ENCODE assay signal across 8 cellular contexts in the genomic region with DNA sequence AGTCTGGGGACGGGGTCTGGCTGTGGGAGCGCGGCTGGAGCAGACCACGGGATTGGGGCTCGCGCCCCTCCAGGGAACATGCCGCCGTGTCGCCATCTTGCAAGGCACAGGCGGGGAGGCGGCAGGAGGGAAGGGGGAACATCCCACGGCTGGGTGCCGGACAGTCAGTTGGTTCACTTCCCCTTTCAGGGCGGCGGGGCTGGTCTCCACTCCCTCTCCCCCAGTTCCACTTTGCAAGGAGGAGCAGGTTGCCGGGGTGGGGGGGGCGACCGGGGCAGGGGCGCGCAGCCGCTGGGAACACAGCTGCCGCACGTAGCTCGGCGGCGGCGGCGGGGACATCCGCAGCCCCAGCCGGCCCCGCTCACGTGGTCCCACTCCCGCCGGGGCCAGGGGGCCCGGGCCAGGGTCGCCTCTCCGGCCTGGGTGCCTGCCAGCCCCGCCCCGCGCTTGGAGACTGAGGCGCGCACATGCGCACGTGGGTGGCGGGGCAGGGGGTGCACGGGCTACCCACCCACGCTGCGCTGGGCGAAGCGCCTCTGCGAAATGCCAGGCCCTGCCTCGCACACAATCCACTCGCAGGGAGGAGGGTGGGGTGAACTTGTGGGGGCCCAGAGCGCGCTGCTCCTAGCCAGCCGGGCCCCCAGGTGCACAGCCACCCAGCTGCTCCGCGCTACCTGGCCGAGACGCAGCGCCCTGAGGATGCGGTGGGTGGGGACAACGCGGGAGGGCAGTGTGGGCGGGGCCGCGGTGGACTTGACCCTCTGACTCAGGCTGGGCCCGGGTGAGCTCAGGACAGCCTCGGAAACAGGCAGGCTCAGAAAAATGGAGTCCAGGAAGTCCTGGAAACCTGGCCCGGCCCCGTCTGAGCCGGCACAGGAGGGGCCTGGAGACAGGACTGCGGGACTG. TPM values are rescaled to one million over a fixed set of nuclear protein-coding genes. Genes with fewer than 3 reads are reported as not detected.
DNase-seq lines count a peak whose midpoint lies in the region; ATAC-seq and TF ChIP-seq lines count a peak whose summit lies in the region.

No MANE protein-coding gene starts in this region.

- ATAC-seq in HG03095 (IDR thresholded peaks at IDR 0.05; ENCODE audit: unreplicated experiment) = no peak

- DNase-seq in GM04504 (ENCODE audit: low read depth) = peak; percentile 47
- peak; percentile 81 for DNase-seq in LHCN-M2 (ENCODE audit: low read depth)
- DNase-seq in activated CD4-positive, alpha-beta T cell treated with anti-CD3 and anti-CD28 coated beads, Interleukin-2, amount 50 U/mL, for 48 hours = peak; percentile 71 to 77
- peak; percentile 87 for DNase-seq in epithelial cell of esophagus (ENCODE audit: low read depth)
- DNase-seq in mesenteric fat pad (ENCODE audit: low spot score) = peak; percentile 95
- peak; percentile 63 for DNase-seq in stromal cell of bone marrow (ENCODE audit: low read depth)
- DNase-seq in SHP77 treated with DMSO at 0.1 percent for 48 hours (lab: John Stamatoyannopoulos, UW) = no peak

- TF ChIP-seq CTCF in epithelial cell of esophagus (IDR thresholded peaks at IDR 0.05; ENCODE audit: insufficient read depth, low read depth, low read length, missing control alignments) = no peak

- H3K4me3 ChIP-seq in epithelial cell of esophagus (ENCODE audit: low read length) = peak overlapping the region; percentile 44

RNA-seq across cellular contexts. Expression of a gene that starts 6.4 kb away (rescaled TPM):
- total RNA-seq in LHCN-M2 (2014; rRNA removed) = 9.4 and 13.6 TPM in 2 replicates
- 19.1 TPM for polyA plus RNA-seq in LHCN-M2 (2012)
- 19.0 TPM for total RNA-seq in mesenteric fat pad

RNA-seq across cellular contexts. Expression of a gene that starts 8.7 kb away (rescaled TPM):
- 8.7 and 9.0 TPM in 2 replicates for total RNA-seq in LHCN-M2 (2014; rRNA removed)
- 15.1 TPM for polyA plus RNA-seq in LHCN-M2 (2012)
- total RNA-seq in mesenteric fat pad = 34.0 TPM

RNA-seq across cellular contexts. Expression of a gene that starts 28.3 kb away (rescaled TPM):
- 118 and 132 TPM in 2 replicates for total RNA-seq in LHCN-M2 (2014; rRNA removed)
- polyA plus RNA-seq in LHCN-M2 (2012) = 57.7 TPM
- total RNA-seq in mesenteric fat pad = 67.2 TPM

RNA-seq across cellular contexts. Expression of a gene that starts 44.9 kb away (rescaled TPM):
- total RNA-seq in LHCN-M2 (2014; rRNA removed) = 4.9 and 6.5 TPM in 2 replicates
- polyA plus RNA-seq in LHCN-M2 (2012) = 4.6 TPM
- 0.80 TPM for total RNA-seq in mesenteric fat pad

RNA-seq across cellular contexts. Expression of a gene that starts 48.2 kb away (rescaled TPM):
- 6.0 and 7.6 TPM in 2 replicates for total RNA-seq in LHCN-M2 (2014; rRNA removed)
- 3.8 TPM for polyA plus RNA-seq in LHCN-M2 (2012)
- 6.1 TPM for total RNA-seq in mesenteric fat pad
